Comparison of ENCODE assay signal across 21 cellular contexts in the genomic region with DNA sequence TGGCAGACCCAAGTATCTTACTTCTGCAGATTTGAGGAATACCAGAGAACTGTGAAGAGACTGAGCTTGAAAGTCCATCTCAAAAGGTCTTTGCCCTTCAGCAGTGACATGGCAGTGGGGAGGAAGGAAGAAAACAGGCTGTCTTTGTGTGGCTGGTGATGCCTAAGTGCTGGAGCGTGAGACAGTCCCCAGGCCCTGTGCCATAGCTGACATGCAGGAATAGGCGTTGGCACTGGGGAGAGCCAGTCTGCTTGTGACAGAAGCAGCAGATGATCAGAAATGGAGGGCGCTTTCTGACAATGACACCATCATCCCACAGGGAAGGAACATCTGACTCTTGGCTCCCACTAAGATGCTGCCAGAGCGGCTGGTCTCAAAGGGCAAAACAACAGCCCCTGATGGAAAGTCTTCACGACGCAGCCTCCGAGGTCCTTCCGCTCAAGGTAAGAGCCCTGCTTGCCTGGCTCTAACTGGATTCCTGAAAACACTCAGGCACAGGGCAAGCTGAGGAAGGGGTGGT. TPM values are rescaled to one million over a fixed set of nuclear protein-coding genes. Genes with fewer than 3 reads are reported as not detected.
DNase-seq lines count a peak whose midpoint lies in the region; ATAC-seq and TF ChIP-seq lines count a peak whose summit lies in the region.
"Had no signal": no experiment of that assay in that cellular context is flagged by ENCODE, and none has a peak within 500 bp of the region (broad histone marks: within the 10 kb centered on the region; RNA-seq: fewer than 3 reads in every experiment).

No MANE protein-coding gene starts in this region.

- 96% methylated on average over 7 of the region's 8 CpGs for WGBS in smooth muscle cell (ENCODE audit: low lambda C conversion rate)

- H2AFZ ChIP-seq in smooth muscle cell (ENCODE audit: low read depth): no peak overlapping the region
- H2AFZ ChIP-seq: GM23248 had no signal

- H3K9me3 ChIP-seq in breast epithelium (no peaks in the 10 kb centered on the region), smooth muscle cell (replicated peaks; ENCODE audit: low read depth) (no peaks in the 10 kb centered on the region)

- H4K20me1 ChIP-seq in smooth muscle cell (ENCODE audit: low read depth): no peaks in the 10 kb centered on the region

- CTCF ChIA-PET in MCF 10A (lab: Yijun Ruan, JAX): interaction anchor here (1.4 to 1.6 kb wide), 3 partner anchors 8 to 57 kb away, joined by 5 to 11 read pairs (median 6); partner anchors contain the start of gene GLRX

- H3K4me1 ChIP-seq in breast epithelium (peaks cover 0 to 6% of the 10 kb centered on the region in 2 donors), smooth muscle cell (ENCODE audit: low read depth) (peaks cover 4% of the 10 kb centered on the region)

- no peaks in the 10 kb centered on the region for H3K27me3 Mint-ChIP-seq in MCF 10A (ENCODE audit: insufficient read depth, unreplicated experiment)
- H3K27me3 Mint-ChIP-seq in stimulated activated memory B cell treated with anti-CD40 and anti-IgM and Interleukin-4, amounts not matched to agents 10 μg/mL and 1 μg/mL and 100 μg/mL, for 72 hours: no peaks in the 10 kb centered on the region
- H3K27me3 Mint-ChIP-seq in type B pancreatic cell: no peaks in the 10 kb centered on the region
- H3K27me3 Mint-ChIP-seq: natural killer cell treated with Interleukin-12 subunit alpha and Interleukin-12 subunit beta and Interleukin-15 and Interleukin-18, amount 100 ng/mL, for 72 hours had no signal

- intact Hi-C loops in breast epithelium (cut with DNase I; ENCODE audit: low total_unique reads): no loop called here
- intact Hi-C loops in MCF 10A (cut with micrococcal nuclease): no loop called here

- no peak overlapping the region for H3K4me2 ChIP-seq in smooth muscle cell

- H3K27me3 ChIP-seq in breast epithelium: no peaks in the 10 kb centered on the region
- no peaks in the 10 kb centered on the region for H3K27me3 ChIP-seq in smooth muscle cell (ENCODE audit: low read depth)

- H3F3A ChIP-seq in smooth muscle cell (ENCODE audit: low read depth): no peaks in the 10 kb centered on the region

- peaks cover 7% of the 10 kb centered on the region for H3K36me3 Mint-ChIP-seq in MCF 10A (ENCODE audit: insufficient read depth, unreplicated experiment)
- no peaks in the 10 kb centered on the region for H3K36me3 Mint-ChIP-seq in stimulated activated memory B cell treated with anti-CD40 and anti-IgM and Interleukin-4, amounts not matched to agents 10 μg/mL and 1 μg/mL and 100 μg/mL, for 72 hours
- no peaks in the 10 kb centered on the region for H3K36me3 Mint-ChIP-seq in type B pancreatic cell
- H3K36me3 Mint-ChIP-seq: natural killer cell treated with Interleukin-12 subunit alpha and Interleukin-12 subunit beta and Interleukin-15 and Interleukin-18, amount 100 ng/mL, for 72 hours had no signal

- no peak overlapping the region for H3K9ac ChIP-seq in smooth muscle cell (ENCODE audit: low read depth)
- H3K9ac ChIP-seq: GM23248 had no signal

- H3K4me1 Mint-ChIP-seq in MCF 10A (ENCODE audit: insufficient read depth, unreplicated experiment): peaks cover 36% of the 10 kb centered on the region
- H3K4me1 Mint-ChIP-seq in stimulated activated memory B cell treated with anti-CD40 and anti-IgM and Interleukin-4, amounts not matched to agents 10 μg/mL and 1 μg/mL and 100 μg/mL, for 72 hours: peaks cover 58% of the 10 kb centered on the region
- H3K4me1 Mint-ChIP-seq in type B pancreatic cell (ENCODE audit: unreplicated experiment): peaks cover 5% of the 10 kb centered on the region

- no peak overlapping the region for H3K27ac Mint-ChIP-seq in MCF 10A (ENCODE audit: low read depth, unreplicated experiment)
- peak overlapping the region; percentile 76 for H3K27ac Mint-ChIP-seq in stimulated activated memory B cell treated with anti-CD40 and anti-IgM and Interleukin-4, amounts not matched to agents 10 μg/mL and 1 μg/mL and 100 μg/mL, for 72 hours
- no peak overlapping the region for H3K27ac Mint-ChIP-seq in type B pancreatic cell

- no peak overlapping the region for H3K4me3 Mint-ChIP-seq in MCF 10A (ENCODE audit: unreplicated experiment)
- H3K4me3 Mint-ChIP-seq in stimulated activated memory B cell treated with anti-CD40 and anti-IgM and Interleukin-4, amounts not matched to agents 10 μg/mL and 1 μg/mL and 100 μg/mL, for 72 hours: no peak overlapping the region
- H3K4me3 Mint-ChIP-seq in type B pancreatic cell: no peak overlapping the region
- H3K4me3 Mint-ChIP-seq: activated T-cell treated with anti-CD3 and anti-CD28 coated beads, Interleukin-2, amount 50 U/mL, for 4 hours; natural killer cell treated with Interleukin-12 subunit alpha and Interleukin-12 subunit beta and Interleukin-15 and Interleukin-18, amount 100 ng/mL, for 72 hours had no signal

- H3K36me3 ChIP-seq in breast epithelium: no peaks in the 10 kb centered on the region
- H3K36me3 ChIP-seq in smooth muscle cell (ENCODE audit: low read depth): no peaks in the 10 kb centered on the region

- TF ChIP-seq CTCF in breast epithelium (IDR thresholded peaks at IDR 0.05): no peak
- no peak for TF ChIP-seq CTCF in MCF 10A (IDR thresholded peaks at IDR 0.05; ENCODE audit: unreplicated experiment)
- no peak for TF ChIP-seq CTCF in type B pancreatic cell (conservative IDR thresholded peaks at IDR 0.05)
- no peak for TF ChIP-seq CTCF in smooth muscle cell (IDR thresholded peaks at IDR 0.05; ENCODE audit: borderline replicate concordance, insufficient read depth, poor library complexity, severe bottlenecking)
- TF ChIP-seq CTCF in foreskin fibroblast (IDR thresholded peaks at IDR 0.05; ENCODE audit: low read depth, low read length): no peak

- no TSS peak for BruUV-seq in MCF 10A (replicated peaks; lab: Mats Ljungman, UMichigan)

- no peak for ATAC-seq in stimulated activated memory B cell treated with anti-CD40 and anti-IgM and Interleukin-4, amounts not matched to agents 10 μg/mL and 1 μg/mL and 100 μg/mL, for 72 hours
- ATAC-seq: activated T-cell treated with anti-CD3 and anti-CD28 coated beads, Interleukin-2, amount 50 U/mL, for 4 hours; natural killer cell treated with Interleukin-12 subunit alpha and Interleukin-12 subunit beta and Interleukin-15 and Interleukin-18, amount 100 ng/mL, for 72 hours; Panc1 had no signal

- no peak for DNase-seq in breast epithelium (ENCODE audit: low spot score in 2 of 2)
- DNase-seq in MCF 10A (ENCODE audit: unreplicated experiment): no peak
- peak in 35 of 56 donors; percentile 11 to 73 (median 36) for DNase-seq in amygdala (lab: John Stamatoyannopoulos, UW)
- DNase-seq in medulla oblongata (ENCODE audit: extremely low spot score): peak; percentile 61
- no peak for DNase-seq in type B pancreatic cell (ENCODE audit: extremely low spot score, unreplicated experiment)
- no peak for DNase-seq in smooth muscle cell (lab: John Stamatoyannopoulos, UW; ENCODE audit: unreplicated experiment)
- no peak for DNase-seq in foreskin fibroblast
- DNase-seq: activated CD4-positive, alpha-beta T cell treated with anti-CD3 and anti-CD28 coated beads for 48 hours; activated T-cell treated with anti-CD3 and anti-CD28 coated beads, Interleukin-2, amount 50 U/mL, for 4 hours; effector memory CD4-positive, alpha-beta T cell; mammary epithelial cell; MM.1S; NCI-H146; NCI-H2227 treated with DMSO at 0.1 percent for 48 hours; stimulated activated CD4-positive, alpha-beta T cell treated with anti-CD3 and anti-CD28 coated beads, Interleukin-15, amount 100 ng/mL, for 24 hours; stimulated activated naive CD4-positive, alpha-beta T cell treated with Interleukin-2 at 50 U/mL for 16 hours; T1000 had no signal

- POLR2A ChIA-PET in MCF 10A (lab: Yijun Ruan, JAX): interaction anchor here (0.7 to 2.5 kb wide), 2 partner anchors 15 to 201 kb away, joined by 3 to 13 read pairs; partner anchors contain the start of gene GLRX

- H3K27ac ChIP-seq in breast epithelium (peak overlapping the region; percentile 77 to 80), smooth muscle cell (ENCODE audit: low read depth) (no peak overlapping the region)
- H3K27ac ChIP-seq: GM23248 had no signal

- no peaks in the 10 kb centered on the region for H3K79me2 ChIP-seq in smooth muscle cell (ENCODE audit: low read depth)

- no peak overlapping the region for H3K4me3 ChIP-seq in breast epithelium
- no peak overlapping the region for H3K4me3 ChIP-seq in smooth muscle cell
- H3K4me3 ChIP-seq in foreskin fibroblast (ENCODE audit: low read depth in 1 of 2, low read length in 2 of 2): no peak overlapping the region
- H3K4me3 ChIP-seq: GM23248 had no signal

- H3K9me3 Mint-ChIP-seq in MCF 10A (ENCODE audit: unreplicated experiment) (no peaks in the 10 kb centered on the region), type B pancreatic cell (no peaks in the 10 kb centered on the region)
- no peaks in the 10 kb centered on the region for H3K9me3 Mint-ChIP-seq in stimulated activated memory B cell treated with anti-CD40 and anti-IgM and Interleukin-4, amounts not matched to agents 10 μg/mL and 1 μg/mL and 100 μg/mL, for 72 hours
- H3K9me3 Mint-ChIP-seq: activated T-cell treated with anti-CD3 and anti-CD28 coated beads, Interleukin-2, amount 50 U/mL, for 4 hours had no signal

- TF ChIP-seq POLR2A in breast epithelium (IDR thresholded peaks at IDR 0.05): no peak

RNA-seq across cellular contexts. Expression of gene GLRX, which starts 15.5 kb away (rescaled TPM):
- total RNA-seq in breast epithelium: 100 to 1,000 TPM in 1 of 3 donors, 10 to 100 TPM in 2; 42.1 to 106 (median 72.8) TPM
- total RNA-seq in MCF 10A (2022): 41.4 and 59.2 TPM in 2 replicates
- 17.8 and 18.7 TPM in 2 replicates for total RNA-seq in type B pancreatic cell (ENCODE audit: low replicate concordance)
- total RNA-seq in smooth muscle cell: 50.8 and 81.2 TPM in 2 replicates
- 87.7 and 95.7 TPM in 2 replicates for polyA plus RNA-seq in smooth muscle cell

Comparison
In these comparisons a context has a peak if more than half of its experiments do, and no peak if none do; other contexts are left out.
1. DNase-seq: peak in amygdala (35 of 56) and medulla oblongata (single experiment); none in breast epithelium (0 of 2), MCF 10A (single experiment), type B pancreatic cell (single experiment), smooth muscle cell (single experiment) and foreskin fibroblast (0 of 2).